8 cellular contexts compared by ENCODE assay signal in genomic region chr5:59188415-59189225, GRCh38.
DNase-seq lines count a peak whose midpoint lies in the region; ATAC-seq, FAIRE-seq and TF ChIP-seq lines count a peak whose summit lies in the region.

No MANE protein-coding gene starts in this region.

- H3K4me3 Mint-ChIP-seq in activated CD8-positive, alpha-beta memory T cell treated with anti-CD3 and anti-CD28 coated beads, Interleukin-2, amount 10 ng/mL, durations not matched to agents 7 days and 5 days, result peak overlapping the region; percentile 21

- no peak overlapping the region for H4K91ac ChIP-seq in H1 (replicated peaks; ENCODE audit: insufficient read length, low read length)

- H3K9ac ChIP-seq in H1 (replicated peaks in 1 of 4; ENCODE audit: extremely low read depth in 1 of 4, low read depth in 3 of 4, low read length in 3 of 4) (no peak overlapping the region), mesendoderm (ENCODE audit: low read length) (no peak overlapping the region)

- TF ChIP-seq RAD21 in H1 (IDR thresholded peaks at IDR 0.05 in 1 of 2, conservative IDR thresholded peaks at IDR 0.05 in 1 of 2; ENCODE audit: low read depth in 2 of 2, low read length in 2 of 2), result peak; percentile 93 to 94

- no peak overlapping the region for H2BK12ac ChIP-seq in H1 (ENCODE audit: low read depth, low read length)

- H3K14ac ChIP-seq in H1 (ENCODE audit: insufficient read length), result no peak overlapping the region

- WGBS in H1 (ENCODE audit: extremely low coverage in 1 of 2, insufficient coverage in 1 of 2, insufficient read length in 1 of 2, insufficient replicate concordance in 2 of 2, low coverage in 1 of 2, low lambda C conversion rate in 2 of 2, missing lambda C conversion rate in 1 of 2), 2 experiments, result 23% methylated on average over 16 of the region's 16 CpGs; no CpG with 5 or more reads in 1 of the 2 experiments
- no CpG with 5 or more reads among the region's 16 CpGs for whole genome bisulfite sequencing in mesendoderm (ENCODE audit: extremely low coverage, insufficient coverage, low lambda C conversion rate)

- H3K27me3 Mint-ChIP-seq in activated CD8-positive, alpha-beta memory T cell treated with anti-CD3 and anti-CD28 coated beads, Interleukin-2, amount 10 ng/mL, durations not matched to agents 7 days and 5 days, result peaks cover 42% of the 10 kb centered on the region

- H3K27ac ChIP-seq in ACC112 (ENCODE audit: low read depth, low read length) (peak overlapping the region; percentile 44; the same call in 1 of the 2 replicates), H1 (ENCODE audit: low read depth, low read length) (no peak overlapping the region), mesendoderm (ENCODE audit: low read depth, low read length) (no peak overlapping the region)

- H3K4me3 ChIP-seq in ACC112 (ENCODE audit: low read depth, low read length), result peak overlapping the region; percentile 71
- peak overlapping the region in 1 of 4 experiments; percentile 26; a peak in 1 of 8 replicates for H3K4me3 ChIP-seq in H1 (ENCODE audit: extremely low read depth in 1 of 4, insufficient read depth in 2 of 4, low read depth in 3 of 4, low read length in 4 of 4)
- no peak overlapping the region for H3K4me3 ChIP-seq in mesendoderm (ENCODE audit: low read length)

- peak overlapping the region; percentile 81 for H2AFZ ChIP-seq in ACC112 (ENCODE audit: low read length, unreplicated experiment)
- H2AFZ ChIP-seq in H1 (ENCODE audit: low read length), result peak overlapping the region; percentile 89

- no peak for TF ChIP-seq POLR2A in H1 (IDR thresholded peaks at IDR 0.05; ENCODE audit: control extremely low read depth in 1 of 2, low read depth in 2 of 2, low read length in 2 of 2)

- H3K4me1 ChIP-seq in ACC112 (ENCODE audit: control insufficient read depth, insufficient read depth, low read length, unreplicated experiment) (peaks cover 8% of the 10 kb centered on the region), H1 (replicated peaks in 1 of 4; ENCODE audit: control insufficient read depth in 3 of 4, insufficient read depth in 4 of 4, low read length in 3 of 4) (peaks cover 0 to 5% (median 2%) of the 10 kb centered on the region in 4 experiments; a peak in 3 of 7 replicates), mesendoderm (ENCODE audit: control insufficient read depth, low read depth, low read length) (no peaks in the 10 kb centered on the region)

- POLR2A ChIA-PET in H1 (lab: Charles Lee; ENCODE audit: partially characterized antibody), result interaction anchor here (0.6 kb wide), 2 partner anchors 190 to 278 kb away, joined by 3 read pairs; no protein-coding TSS in a partner anchor

- H3K4me1 Mint-ChIP-seq in activated CD8-positive, alpha-beta memory T cell treated with anti-CD3 and anti-CD28 coated beads, Interleukin-2, amount 10 ng/mL, durations not matched to agents 7 days and 5 days, result peaks cover 13% of the 10 kb centered on the region

- H3K36me3 Mint-ChIP-seq in activated CD8-positive, alpha-beta memory T cell treated with anti-CD3 and anti-CD28 coated beads, Interleukin-2, amount 10 ng/mL, durations not matched to agents 7 days and 5 days, result no peaks in the 10 kb centered on the region

- H3K79me1 ChIP-seq in H1 (ENCODE audit: low read depth, low read length) (no peaks in the 10 kb centered on the region), mesendoderm (ENCODE audit: low read length) (no peaks in the 10 kb centered on the region)

- no peaks in the 10 kb centered on the region for H3K9me3 Mint-ChIP-seq in activated CD8-positive, alpha-beta memory T cell treated with anti-CD3 and anti-CD28 coated beads, Interleukin-2, amount 10 ng/mL, durations not matched to agents 7 days and 5 days (ENCODE audit: low read depth)

- H3K27me3 ChIP-seq in ACC112 (ENCODE audit: insufficient read depth, low read length) (no peaks in the 10 kb centered on the region), H1 (replicated peaks in 1 of 4; ENCODE audit: control insufficient read depth in 3 of 4, extremely low read depth in 1 of 4, insufficient read depth in 3 of 4, low read length in 3 of 4) (no peaks in the 10 kb centered on the region), mesendoderm (ENCODE audit: insufficient read depth, low read length, poor library complexity) (no peaks in the 10 kb centered on the region)

- H4K8ac ChIP-seq in H1 (ENCODE audit: extremely low read depth, insufficient read depth, low read length) (no peak overlapping the region; the same call in 1 of the 2 replicates), mesendoderm (ENCODE audit: low read depth, low read length) (no peak overlapping the region)

- H3K4me2 ChIP-seq in H1 (ENCODE audit: insufficient read depth in 1 of 2, low read depth in 2 of 2, low read length in 2 of 2), result peak overlapping the region in 1 of 2 experiments; percentile 2; a peak in 1 of 4 replicates
- no peak overlapping the region for H3K4me2 ChIP-seq in mesendoderm (ENCODE audit: low read length)

- CTCF ChIA-PET in activated CD8-positive, alpha-beta memory T cell treated with anti-CD3 and anti-CD28 coated beads, Interleukin-2, amount 10 ng/mL, durations not matched to agents 7 days and 5 days (lab: Charles Lee), result interaction anchor here (0.7 to 7.0 kb wide), 52 partner anchors 10 to 611 kb away, joined by 3 to 52 read pairs (median 4); no protein-coding TSS in a partner anchor
- CTCF ChIA-PET in H1 (lab: Charles Lee; ENCODE audit: partially characterized antibody), result interaction anchor here (0.5 to 3.9 kb wide), 55 partner anchors 8 to 619 kb away, joined by 3 to 32 read pairs (median 4); no protein-coding TSS in a partner anchor

- no peak overlapping the region for H2AK5ac ChIP-seq in H1 (ENCODE audit: low read depth, low read length)
- H2AK5ac ChIP-seq in mesendoderm (ENCODE audit: low read length), result no peak overlapping the region

- H3K23ac ChIP-seq in H1 (ENCODE audit: insufficient read length), result no peak overlapping the region
- no peak overlapping the region for H3K23ac ChIP-seq in mesendoderm (ENCODE audit: low read length)

- no peak overlapping the region for H2BK20ac ChIP-seq in H1 (ENCODE audit: low read length)

- H3K56ac ChIP-seq in H1 (replicated peaks; ENCODE audit: insufficient read length, low read depth, low read length) (no peak overlapping the region), mesendoderm (ENCODE audit: low read length) (peak overlapping the region; percentile 54)

- H2BK5ac ChIP-seq in H1 (ENCODE audit: low read depth, low read length), result no peak overlapping the region
- H2BK5ac ChIP-seq in mesendoderm (ENCODE audit: low read length), result no peak overlapping the region

- no peaks in the 10 kb centered on the region for H3K23me2 ChIP-seq in H1 (ENCODE audit: low read depth, low read length)

- H2BK15ac ChIP-seq in H1 (ENCODE audit: low read length), result peak overlapping the region; percentile 37; the same call in 1 of the 2 replicates
- peak overlapping the region; percentile 57 for H2BK15ac ChIP-seq in mesendoderm (replicated peaks; ENCODE audit: low read depth)

- H4K5ac ChIP-seq in H1 (ENCODE audit: insufficient read length, low read depth, low read length), result no peak overlapping the region
- no peak overlapping the region for H4K5ac ChIP-seq in mesendoderm (ENCODE audit: low read length)

- no peak overlapping the region for H3K27ac Mint-ChIP-seq in activated CD8-positive, alpha-beta memory T cell treated with anti-CD3 and anti-CD28 coated beads, Interleukin-2, amount 10 ng/mL, durations not matched to agents 7 days and 5 days

- ATAC-seq in GM18867 (IDR thresholded peaks at IDR 0.05; ENCODE audit: unreplicated experiment), result peak; percentile 80
- peak; percentile 78 for ATAC-seq in HG03432 (IDR thresholded peaks at IDR 0.05; ENCODE audit: unreplicated experiment)
- ATAC-seq in activated CD8-positive, alpha-beta memory T cell treated with anti-CD3 and anti-CD28 coated beads, Interleukin-2, amount 10 ng/mL, durations not matched to agents 7 days and 5 days, result peak; percentile 78

- H3K4ac ChIP-seq in H1 (replicated peaks; ENCODE audit: insufficient read length, low read depth, low read length), result no peak overlapping the region
- H3K4ac ChIP-seq in mesendoderm (ENCODE audit: low read depth, low read length), result peak overlapping the region; percentile 59

- peak; percentile 91 for FAIRE-seq in H1 (lab: Jason Lieb, UNC)

- H2BK120ac ChIP-seq in H1 (replicated peaks; ENCODE audit: low read depth, low read length) (no peak overlapping the region), mesendoderm (ENCODE audit: low read depth, low read length) (no peak overlapping the region)

- H3K18ac ChIP-seq in H1 (ENCODE audit: extremely low read depth, low read length) (no peak overlapping the region), mesendoderm (ENCODE audit: low read length) (no peak overlapping the region)

- TF ChIP-seq EP300 in H1 (IDR thresholded peaks at IDR 0.05; ENCODE audit: borderline replicate concordance in 1 of 2, low read depth in 2 of 2, low read length in 2 of 2), result no peak

- no peaks in the 10 kb centered on the region for H3K9me3 ChIP-seq in H1 (ENCODE audit: insufficient read depth in 2 of 2, low read depth in 1 of 2, low read length in 1 of 2)

- H3K79me2 ChIP-seq in ACC112 (ENCODE audit: control insufficient read depth, insufficient read depth, low read length, unreplicated experiment), result no peaks in the 10 kb centered on the region
- H3K79me2 ChIP-seq in H1 (ENCODE audit: control insufficient read depth in 1 of 2, insufficient read depth in 2 of 2, low read length in 2 of 2), result no peaks in the 10 kb centered on the region
- no peaks in the 10 kb centered on the region for H3K79me2 ChIP-seq in mesendoderm (ENCODE audit: control insufficient read depth, insufficient read depth, low read length)

- TF ChIP-seq CTCF in H1 (IDR thresholded peaks at IDR 0.05; ENCODE audit: control extremely low read depth in 1 of 3, insufficient read depth in 1 of 3, low read depth in 1 of 3, low read length in 3 of 3), result peak; percentile 46 to 82 (median 71)

- peak; percentile 63 to 67 for DNase-seq in NOMO-1 (lab: John Stamatoyannopoulos, UW; ENCODE audit: unreplicated experiment in 2 of 2)
- peak; percentile 75 for DNase-seq in activated CD8-positive, alpha-beta memory T cell treated with anti-CD3 and anti-CD28 coated beads, Interleukin-2, amount 10 ng/mL, durations not matched to agents 7 days and 5 days
- DNase-seq in H1 (ENCODE audit: low read depth in 1 of 2, low spot score in 2 of 2), result peak in 1 of 2 experiments; percentile 25
- peak; percentile 72 for DNase-seq in mesendoderm
- peak; percentile 2 to 25 for DNase-seq in stimulated activated CD8-positive, alpha-beta memory T cell treated with anti-CD3 and anti-CD28 coated beads, Interleukin-15, amount 100 ng/mL, for 4 hours (ENCODE audit: low read depth in 2 of 2)

- H4K20me1 ChIP-seq in H1 (replicated peaks in 1 of 2; ENCODE audit: control insufficient read depth in 1 of 2, insufficient read depth in 2 of 2, low read length in 2 of 2), result no peaks in the 10 kb centered on the region

- H3K36me3 ChIP-seq in ACC112 (ENCODE audit: insufficient read depth, low read length), result no peaks in the 10 kb centered on the region
- no peaks in the 10 kb centered on the region for H3K36me3 ChIP-seq in H1 (ENCODE audit: control insufficient read depth in 2 of 4, insufficient read depth in 4 of 4, low read length in 3 of 4)
- H3K36me3 ChIP-seq in mesendoderm (ENCODE audit: control insufficient read depth, insufficient read depth, low read length), result no peaks in the 10 kb centered on the region

TF ChIP-seq in H1, 55 proteins besides CTCF, POLR2A, EP300 and RAD21 (continues in another document):
- TF ChIP-seq KDM1A (IDR thresholded peaks at IDR 0.05; ENCODE audit: borderline replicate concordance, low read length) (no peak), TCF12 (IDR thresholded peaks at IDR 0.05; ENCODE audit: low read depth, low read length) (no peak), CHD2 (IDR thresholded peaks at IDR 0.05; ENCODE audit: low read length) (no peak)
